In genomic region chr17:7922499-7923289, GRCh38 we compare ENCODE assay signal across 1 cellular context.
TF ChIP-seq lines count a peak whose summit lies in the region.

No MANE protein-coding gene starts in this region.

TF ChIP-seq in H1, 55 proteins besides CTCF, POLR2A, EP300 and RAD21:
- TF ChIP-seq E2F6 (IDR thresholded peaks at IDR 0.05) (peak; percentile 85), PHF8 (conservative IDR thresholded peaks at IDR 0.05; ENCODE audit: low read depth, low read length) (0 out of 2 replicates have a peak, but pooled peaks have one; percentile 4), TEAD4 (IDR thresholded peaks at IDR 0.05; ENCODE audit: low read depth, low read length) (peak; percentile 57; the same call in 1 of the 2 replicates), SP4 (IDR thresholded peaks at IDR 0.05; ENCODE audit: low read length) (peak; percentile 84), EZH2 (IDR thresholded peaks at IDR 0.05; ENCODE audit: low read depth, low read length, severe bottlenecking) (peak; percentile 28), CHD2 (IDR thresholded peaks at IDR 0.05; ENCODE audit: low read length) (peak; percentile 94), CREB1 (IDR thresholded peaks at IDR 0.05) (peak; percentile 68), HDAC2 (IDR thresholded peaks at IDR 0.05; ENCODE audit: borderline replicate concordance in 1 of 2, low read depth in 2 of 2, low read length in 2 of 2) (no peak), KDM4A (IDR thresholded peaks at IDR 0.05; ENCODE audit: low read depth, low read length, severe bottlenecking) (peak; percentile 76), GABPA (IDR thresholded peaks at IDR 0.05; ENCODE audit: borderline replicate concordance, insufficient read depth, low read length) (no peak), YY1 (IDR thresholded peaks at IDR 0.05; ENCODE audit: low read depth, low read length) (0 out of 2 replicates have a peak, but pooled peaks have one; percentile 7), TAF1 (IDR thresholded peaks at IDR 0.05; ENCODE audit: low read depth, low read length) (peak; percentile 72), CBX8 (IDR thresholded peaks at IDR 0.05; ENCODE audit: borderline replicate concordance, low read depth, low read length) (no peak), BACH1 (IDR thresholded peaks at IDR 0.05; ENCODE audit: low read length) (0 out of 2 replicates have a peak, but pooled peaks have one; percentile 8), SUZ12 (IDR thresholded peaks at IDR 0.05; ENCODE audit: low read length) (no peak), RBBP5 (IDR thresholded peaks at IDR 0.05; ENCODE audit: borderline replicate concordance, low read depth, low read length) (peak; percentile 48; the same call in 1 of the 2 replicates), ATF2 (IDR thresholded peaks at IDR 0.05; ENCODE audit: low read length) (no peak), SIN3A (conservative IDR thresholded peaks at IDR 0.05 in 1 of 2, IDR thresholded peaks at IDR 0.05 in 1 of 2; ENCODE audit: low read depth in 1 of 2, low read length in 2 of 2) (peak in 1 of 2 experiments; percentile 53; a peak in 1 of 4 replicates), SP1 (IDR thresholded peaks at IDR 0.05; ENCODE audit: low read depth, low read length) (peak; percentile 68), MAX (IDR thresholded peaks at IDR 0.05) (peak; percentile 78), TBP (IDR thresholded peaks at IDR 0.05; ENCODE audit: low read depth, low read length) (peak; percentile 71), ASH2L (IDR thresholded peaks at IDR 0.05; ENCODE audit: low read length) (peak; percentile 52)
